Comparison of ENCODE assay signal across 23 cellular contexts in the genomic region with DNA sequence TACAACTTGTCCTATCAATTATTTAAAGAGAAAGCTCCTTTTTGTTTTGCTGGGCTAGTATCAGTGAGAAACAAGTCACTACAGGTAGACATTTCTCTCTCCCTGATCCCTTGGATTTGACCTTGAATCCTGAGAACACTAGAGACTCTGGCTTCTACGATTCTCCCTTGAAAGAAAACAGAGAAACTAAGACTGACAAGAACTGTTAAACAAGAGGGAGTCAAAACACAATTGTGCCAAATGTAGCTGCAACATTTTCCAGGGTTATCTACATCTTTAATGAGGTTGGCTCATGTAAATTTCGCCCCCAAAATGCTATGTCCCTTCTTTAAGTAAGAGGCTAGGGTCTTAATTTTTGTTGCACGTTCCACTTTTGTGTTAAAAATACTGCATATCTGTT.
DNase-seq lines count a peak whose midpoint lies in the region; ATAC-seq and TF ChIP-seq lines count a peak whose summit lies in the region.
"Had no signal": no experiment of that assay in that cellular context is flagged by ENCODE, and none has a peak within 500 bp of the region (broad histone marks: within the 10 kb centered on the region; RNA-seq: fewer than 3 reads in every experiment).

No MANE protein-coding gene starts in this region.

- POLR2A ChIA-PET in activated CD4-positive, alpha-beta T cell treated with anti-CD3 and anti-CD28 coated beads, Interleukin-2, amount 10 ng/mL, durations not matched to agents 7 days and 5 days (lab: Charles Lee) = no interaction called here
- POLR2A ChIA-PET in T-cell (lab: Charles Lee) = interaction anchor here (0.6 to 1.4 kb wide), 5 partner anchors 8 to 1162 kb away, joined by 3 to 4 read pairs (median 3); no protein-coding TSS in a partner anchor

- no peaks in the 10 kb centered on the region for H3K9me3 Mint-ChIP-seq in activated CD4-positive, alpha-beta T cell treated with anti-CD3 and anti-CD28 coated beads, Interleukin-2, amount 10 ng/mL, durations not matched to agents 7 days and 5 days
- H3K9me3 Mint-ChIP-seq in CD4-positive, CD25-positive, alpha-beta regulatory T cell = no peaks in the 10 kb centered on the region
- H3K9me3 Mint-ChIP-seq in T-cell (no peaks in the 10 kb centered on the region), mesothelial cell of epicardium (no peaks in the 10 kb centered on the region)
- H3K9me3 Mint-ChIP-seq: activated T-helper 1 cell treated with anti-CD3 and anti-CD28 coated beads, Interleukin-12 subunit alpha, Interleukin-12 subunit beta, Interleukin-2, Interleukin-4 antibody, amounts not matched to agents 30 ng/mL and 10 ng/mL and 1 ng/mL, durations not matched to agents 14 hours and 24 hours and 36 hours; T-helper 2 cell treated with Interferon-gamma antibody and Interleukin-4, amounts not matched to agents 5 μg/mL and 100 μg/mL, for 36 hours had no signal

- peak overlapping the region; percentile 66 for H3K27ac Mint-ChIP-seq in activated CD4-positive, alpha-beta T cell treated with anti-CD3 and anti-CD28 coated beads, Interleukin-2, amount 10 ng/mL, durations not matched to agents 7 days and 5 days
- peak overlapping the region in 2 of 3 donors; percentile 49 to 50 for H3K27ac Mint-ChIP-seq in CD4-positive, CD25-positive, alpha-beta regulatory T cell
- peak overlapping the region; percentile 25 to 58 for H3K27ac Mint-ChIP-seq in T-cell
- peak overlapping the region; percentile 66 for H3K27ac Mint-ChIP-seq in mesothelial cell of epicardium
- H3K27ac Mint-ChIP-seq: T-helper 2 cell treated with Interferon-gamma antibody and Interleukin-4, amounts not matched to agents 5 μg/mL and 100 μg/mL, for 36 hours had no signal

- peaks cover 93% of the 10 kb centered on the region for H3K36me3 Mint-ChIP-seq in activated CD4-positive, alpha-beta T cell treated with anti-CD3 and anti-CD28 coated beads, Interleukin-2, amount 10 ng/mL, durations not matched to agents 7 days and 5 days (ENCODE audit: low read depth)
- peaks cover 55% of the 10 kb centered on the region for H3K36me3 Mint-ChIP-seq in CD4-positive, CD25-positive, alpha-beta regulatory T cell
- H3K36me3 Mint-ChIP-seq in T-cell = peaks cover 81% of the 10 kb centered on the region
- H3K36me3 Mint-ChIP-seq in mesothelial cell of epicardium = peaks cover 36% of the 10 kb centered on the region

- TF ChIP-seq CTCF in mesothelial cell of epicardium (IDR thresholded peaks at IDR 0.05; ENCODE audit: unreplicated experiment) = no peak

- no peak for ATAC-seq in CD4-positive, CD25-positive, alpha-beta regulatory T cell (ENCODE audit: low read depth in 2 of 2)
- ATAC-seq in T-cell (replicated peaks in 1 of 4) = no peak
- ATAC-seq: heart right ventricle, psoas muscle had no signal

- peaks cover 50% of the 10 kb centered on the region for H3K4me1 Mint-ChIP-seq in activated CD4-positive, alpha-beta T cell treated with anti-CD3 and anti-CD28 coated beads, Interleukin-2, amount 10 ng/mL, durations not matched to agents 7 days and 5 days
- peaks cover 26 to 66% (median 61%) of the 10 kb centered on the region in 4 donors for H3K4me1 Mint-ChIP-seq in CD4-positive, CD25-positive, alpha-beta regulatory T cell
- H3K4me1 Mint-ChIP-seq in T-cell (peaks cover 52 to 67% (median 61%) of the 10 kb centered on the region in 3 donors), mesothelial cell of epicardium (peaks cover 61% of the 10 kb centered on the region)

- peak overlapping the region; percentile 45 for H3K27ac ChIP-seq in CD4-positive, CD25-positive, alpha-beta regulatory T cell (ENCODE audit: insufficient read depth, low read length, poor library complexity, severe bottlenecking)
- H3K27ac ChIP-seq: epithelial cell of prostate, GM23248, psoas muscle, VCaP had no signal

- H3K36me3 ChIP-seq in CD4-positive, CD25-positive, alpha-beta regulatory T cell (ENCODE audit: control insufficient read depth, insufficient read depth, low read length) = peaks cover 67% of the 10 kb centered on the region

- CTCF ChIA-PET in activated CD4-positive, alpha-beta T cell treated with anti-CD3 and anti-CD28 coated beads, Interleukin-2, amount 10 ng/mL, durations not matched to agents 7 days and 5 days (lab: Charles Lee) = interaction anchor here (0.8 to 0.9 kb wide), 3 partner anchors 9 to 62 kb away, joined by 3 read pairs; partner anchors contain the start of gene SLC38A1
- CTCF ChIA-PET in T-cell (lab: Charles Lee) = interaction anchor here in 1 of 2 donors (0.7 to 1.0 kb wide), 2 partner anchors 82 to 406 kb away, joined by 3 to 5 read pairs; no protein-coding TSS in a partner anchor

- H3K4me1 ChIP-seq in CD4-positive, CD25-positive, alpha-beta regulatory T cell (ENCODE audit: control insufficient read depth, insufficient read depth, low read length, poor library complexity, severe bottlenecking) = peaks cover 36% of the 10 kb centered on the region

- no peak for DNase-seq in activated CD4-positive, alpha-beta T cell treated with anti-CD3 and anti-CD28 coated beads, Interleukin-2, amount 10 ng/mL, durations not matched to agents 7 days and 5 days
- DNase-seq in activated CD4-positive, alpha-beta T cell treated with anti-CD3 and anti-CD28 coated beads for 4 hours = no peak
- DNase-seq in CD4-positive, CD25-positive, alpha-beta regulatory T cell = no peak
- DNase-seq in T-cell (no peak), mesothelial cell of epicardium (ENCODE audit: low spot score in 2 of 2, unreplicated experiment in 2 of 2) (no peak), NCI-H2107 (lab: John Stamatoyannopoulos, UW) (no peak)
- DNase-seq in stimulated activated CD4-positive, alpha-beta T cell treated with anti-CD3 and anti-CD28 coated beads, Interleukin-15, amount 100 ng/mL, for 24 hours = no peak
- no peak for DNase-seq in activated CD8-positive, alpha-beta memory T cell treated with anti-CD3 and anti-CD28 coated beads, Interleukin-2, amount 50 U/mL, for 4 hours
- DNase-seq: AML-193; COR-L47; GF-D8; GM23248; heart right ventricle; KBM-7; NCI-H1436 treated with DMSO at 0.1 percent for 48 hours; NCI-H2171 treated with DMSO at 0.1 percent for 48 hours; NCI-H526; psoas muscle; stimulated activated CD4-positive, alpha-beta T cell treated with anti-CD3 and anti-CD28 coated beads, Interleukin-1b, Interleukin-23, amount 100 ng/mL, for 48 hours had no signal

- H3K4me3 Mint-ChIP-seq in activated CD4-positive, alpha-beta T cell treated with anti-CD3 and anti-CD28 coated beads, Interleukin-2, amount 10 ng/mL, durations not matched to agents 7 days and 5 days = no peak overlapping the region
- H3K4me3 Mint-ChIP-seq in CD4-positive, CD25-positive, alpha-beta regulatory T cell = peak overlapping the region in 1 of 4 donors; percentile 24
- no peak overlapping the region for H3K4me3 Mint-ChIP-seq in T-cell
- H3K4me3 Mint-ChIP-seq in mesothelial cell of epicardium = no peak overlapping the region
- H3K4me3 Mint-ChIP-seq: activated T-helper 1 cell treated with anti-CD3 and anti-CD28 coated beads, Interleukin-12 subunit alpha, Interleukin-12 subunit beta, Interleukin-2, Interleukin-4 antibody, amounts not matched to agents 30 ng/mL and 10 ng/mL and 1 ng/mL, durations not matched to agents 14 hours and 24 hours and 36 hours; T-helper 2 cell treated with Interferon-gamma antibody and Interleukin-4, amounts not matched to agents 5 μg/mL and 100 μg/mL, for 36 hours had no signal

- no peaks in the 10 kb centered on the region for H3K27me3 Mint-ChIP-seq in activated CD4-positive, alpha-beta T cell treated with anti-CD3 and anti-CD28 coated beads, Interleukin-2, amount 10 ng/mL, durations not matched to agents 7 days and 5 days
- H3K27me3 Mint-ChIP-seq in CD4-positive, CD25-positive, alpha-beta regulatory T cell = no peaks in the 10 kb centered on the region
- H3K27me3 Mint-ChIP-seq in T-cell = no peaks in the 10 kb centered on the region
- H3K27me3 Mint-ChIP-seq in mesothelial cell of epicardium (ENCODE audit: low read depth) = no peaks in the 10 kb centered on the region

- H3K27me3 ChIP-seq in CD4-positive, CD25-positive, alpha-beta regulatory T cell (ENCODE audit: control insufficient read depth, insufficient read depth, low read length) = no peaks in the 10 kb centered on the region
- H3K27me3 ChIP-seq: heart right ventricle had no signal

- H3K9me3 ChIP-seq in CD4-positive, CD25-positive, alpha-beta regulatory T cell (ENCODE audit: control insufficient read depth in 2 of 2, low read length in 2 of 2) = no peaks in the 10 kb centered on the region
- H3K9me3 ChIP-seq: heart right ventricle, psoas muscle had no signal

- H3K4me3 ChIP-seq in CD4-positive, CD25-positive, alpha-beta regulatory T cell (ENCODE audit: low read depth, low read length) = no peak overlapping the region
- H3K4me3 ChIP-seq: GM23248, heart right ventricle, psoas muscle had no signal
